9 cellular contexts compared by ENCODE assay signal in the genomic region with DNA sequence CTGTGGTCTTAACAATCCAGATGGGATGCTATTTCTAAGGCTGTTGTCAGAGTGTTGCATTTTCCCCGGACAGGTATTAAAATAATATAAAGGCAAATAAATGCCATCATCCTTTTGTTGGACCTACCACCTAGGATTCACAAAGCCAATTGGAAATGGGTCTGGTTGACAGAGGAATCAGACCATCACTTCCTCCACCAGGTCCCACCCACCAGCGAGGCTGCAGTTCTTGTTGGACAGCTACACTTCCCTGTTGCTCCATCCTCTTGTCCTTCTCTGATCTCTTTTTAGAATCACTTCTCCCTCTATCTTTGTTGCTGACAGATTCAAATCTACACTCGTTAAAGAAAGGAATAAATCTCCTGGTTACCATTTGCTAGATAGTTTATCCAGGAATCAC. TPM values are rescaled to one million over a fixed set of nuclear protein-coding genes. Genes with fewer than 3 reads are reported as not detected.
DNase-seq lines count a peak whose midpoint lies in the region; ATAC-seq and TF ChIP-seq lines count a peak whose summit lies in the region.
"Had no signal": no experiment of that assay in that cellular context is flagged by ENCODE, and none has a peak within 500 bp of the region (broad histone marks: within the 10 kb centered on the region; RNA-seq: fewer than 3 reads in every experiment).

No MANE protein-coding gene starts in this region.

- no peaks in the 10 kb centered on the region for H3K27me3 ChIP-seq in esophagus muscularis mucosa

- H3K9me3 ChIP-seq in mesodermal cell (ENCODE audit: control insufficient read depth, low read length) (no peaks in the 10 kb centered on the region), esophagus muscularis mucosa (peaks cover 0 to 3% (median 0%) of the 10 kb centered on the region in 4 donors)

- no peaks in the 10 kb centered on the region for H3K9me3 Mint-ChIP-seq in IgD-negative memory B cell
- H3K9me3 Mint-ChIP-seq in activated CD8-positive, alpha-beta T cell treated with anti-CD3 and anti-CD28 coated beads, Interleukin-2, amount 10 ng/mL, durations not matched to agents 7 days and 5 days (ENCODE audit: insufficient read depth): no peaks in the 10 kb centered on the region

- H3K4me1 Mint-ChIP-seq in IgD-negative memory B cell: peaks cover 35 to 42% (median 37%) of the 10 kb centered on the region in 3 donors
- H3K4me1 Mint-ChIP-seq in activated CD8-positive, alpha-beta T cell treated with anti-CD3 and anti-CD28 coated beads, Interleukin-2, amount 10 ng/mL, durations not matched to agents 7 days and 5 days (ENCODE audit: low read depth): peaks cover 54% of the 10 kb centered on the region

- POLR2A ChIA-PET in activated CD8-positive, alpha-beta T cell treated with anti-CD3 and anti-CD28 coated beads, Interleukin-2, amount 10 ng/mL, durations not matched to agents 7 days and 5 days (lab: Charles Lee): interaction anchor here (1.2 kb wide), 1 partner anchor 30 kb away, joined by 3 read pairs; no protein-coding TSS in a partner anchor

- no peak for ATAC-seq in activated CD8-positive, alpha-beta T cell treated with anti-CD3 and anti-CD28 coated beads, Interleukin-2, amount 10 ng/mL, durations not matched to agents 7 days and 5 days
- ATAC-seq in GM21423 (IDR thresholded peaks at IDR 0.05; ENCODE audit: unreplicated experiment) (no peak), HG02840 (IDR thresholded peaks at IDR 0.05; ENCODE audit: low FRiP score, unreplicated experiment) (no peak), GM18511 (IDR thresholded peaks at IDR 0.05; ENCODE audit: unreplicated experiment) (no peak)

- no peak for TF ChIP-seq CTCF in esophagus muscularis mucosa (IDR thresholded peaks at IDR 0.05)

- WGBS in mesodermal cell (ENCODE audit: insufficient coverage in 2 of 2), 2 experiments: 39 to 50% methylated on average over 1 to 2 of the region's 3 CpGs
- 77% methylated on average over 3 of the region's 3 CpGs for WGBS in esophagus muscularis mucosa

- no peaks in the 10 kb centered on the region for H3K27me3 Mint-ChIP-seq in IgD-negative memory B cell
- no peaks in the 10 kb centered on the region for H3K27me3 Mint-ChIP-seq in activated CD8-positive, alpha-beta T cell treated with anti-CD3 and anti-CD28 coated beads, Interleukin-2, amount 10 ng/mL, durations not matched to agents 7 days and 5 days (ENCODE audit: low read depth)

- peak; percentile 53 for DNase-seq in Caki2 (ENCODE audit: low read depth)
- DNase-seq in activated CD8-positive, alpha-beta T cell treated with anti-CD3 and anti-CD28 coated beads, Interleukin-2, amount 10 ng/mL, durations not matched to agents 7 days and 5 days: no peak
- DNase-seq in esophagus muscularis mucosa (ENCODE audit: extremely low spot score): no peak

- H3K36me3 ChIP-seq in mesodermal cell (ENCODE audit: control insufficient read depth, insufficient read depth, low read length): no peaks in the 10 kb centered on the region
- no peaks in the 10 kb centered on the region for H3K36me3 ChIP-seq in esophagus muscularis mucosa

- CTCF ChIA-PET in activated CD8-positive, alpha-beta T cell treated with anti-CD3 and anti-CD28 coated beads, Interleukin-2, amount 10 ng/mL, durations not matched to agents 7 days and 5 days (lab: Charles Lee): interaction anchor here (0.6 to 6.6 kb wide), 7 partner anchors 9 to 71 kb away, joined by 3 to 76 read pairs (median 8); partner anchors contain the start of gene XRCC5

- H3K27ac ChIP-seq in mesodermal cell (ENCODE audit: low read depth, low read length, severe bottlenecking) (peak overlapping the region; percentile 87), esophagus muscularis mucosa (replicated peaks in 1 of 4) (no peak overlapping the region)

- H3K4me1 ChIP-seq in mesodermal cell (ENCODE audit: control insufficient read depth, insufficient read depth, low read length, poor library complexity, severe bottlenecking) (peaks cover 29% of the 10 kb centered on the region), esophagus muscularis mucosa (peaks cover 11 to 23% (median 20%) of the 10 kb centered on the region in 4 donors)

- peak overlapping the region; percentile 72 for H3K4me3 ChIP-seq in mesodermal cell (ENCODE audit: extremely low read depth, insufficient read depth, low read length, poor library complexity, severe bottlenecking)
- no peak overlapping the region for H3K4me3 ChIP-seq in esophagus muscularis mucosa

- no peak overlapping the region for H3K27ac Mint-ChIP-seq in IgD-negative memory B cell
- H3K27ac Mint-ChIP-seq in activated CD8-positive, alpha-beta T cell treated with anti-CD3 and anti-CD28 coated beads, Interleukin-2, amount 10 ng/mL, durations not matched to agents 7 days and 5 days: peak overlapping the region; percentile 83

- in situ Hi-C loops in Caki2 (cut with HindIII; ENCODE audit: low pct_unique_long_range_greater_than_20kb, low sequenced_read_pairs): no loop called here

- TF ChIP-seq EP300 in esophagus muscularis mucosa (IDR thresholded peaks at IDR 0.05): no peak

- peaks cover 4% of the 10 kb centered on the region for H3K36me3 Mint-ChIP-seq in IgD-negative memory B cell
- H3K36me3 Mint-ChIP-seq in activated CD8-positive, alpha-beta T cell treated with anti-CD3 and anti-CD28 coated beads, Interleukin-2, amount 10 ng/mL, durations not matched to agents 7 days and 5 days (ENCODE audit: low read depth): peaks cover 9% of the 10 kb centered on the region

- peak overlapping the region; percentile 93 to 98 (median 96) for H3K4me3 Mint-ChIP-seq in IgD-negative memory B cell
- peak overlapping the region; percentile 92 for H3K4me3 Mint-ChIP-seq in activated CD8-positive, alpha-beta T cell treated with anti-CD3 and anti-CD28 coated beads, Interleukin-2, amount 10 ng/mL, durations not matched to agents 7 days and 5 days

- intact Hi-C loops in esophagus muscularis mucosa (cut with DNase I): no loop called here

- TF ChIP-seq POLR2A in esophagus muscularis mucosa (IDR thresholded peaks at IDR 0.05; ENCODE audit: low read depth): no peak

RNA-seq across cellular contexts. Expression of gene TMEM169, which starts 1.1 kb away (rescaled TPM):
- 5.5 and 8.3 TPM in 2 replicates for total RNA-seq in Caki2 (2014; rRNA removed; shearing (Covaris generic); ENCODE audit: low replicate concordance)
- polyA plus RNA-seq in IgD-negative memory B cell: 0.53 TPM
- 1 to 10 TPM; 1.2 to 1.4 TPM for total RNA-seq in activated CD8-positive, alpha-beta T cell treated with anti-CD3 and anti-CD28 coated beads, Interleukin-2, amount 10 ng/mL, durations not matched to agents 7 days and 5 days
- 8.5 TPM for polyA plus RNA-seq in mesodermal cell (2013, experiment 1 of 2)
- polyA plus RNA-seq in mesodermal cell (2013, experiment 2 of 2): 9.6 TPM
- under 1 TPM; under 0.01 to 0.75 (median 0.51) TPM for total RNA-seq in esophagus muscularis mucosa
- polyA plus RNA-seq: keratinocyte had no signal

RNA-seq across cellular contexts. Expression of gene PECR, which starts 1.2 kb away (rescaled TPM):
- total RNA-seq in Caki2 (2014; rRNA removed; shearing (Covaris generic); ENCODE audit: low replicate concordance): 50.7 and 52.9 TPM in 2 replicates
- polyA plus RNA-seq in IgD-negative memory B cell: 18.6 TPM
- 10 to 100 TPM; 29.0 to 30.3 TPM for total RNA-seq in activated CD8-positive, alpha-beta T cell treated with anti-CD3 and anti-CD28 coated beads, Interleukin-2, amount 10 ng/mL, durations not matched to agents 7 days and 5 days
- polyA plus RNA-seq in mesodermal cell (2013, experiment 1 of 2): 8.6 TPM
- 10.9 TPM for polyA plus RNA-seq in mesodermal cell (2013, experiment 2 of 2)
- total RNA-seq in esophagus muscularis mucosa: 10 to 100 TPM in 2 of 4 donors, 1 to 10 TPM in 2; 3.3 to 14.8 (median 10.0) TPM

RNA-seq across cellular contexts. Expression of gene XRCC5, which starts 26.3 kb away (rescaled TPM):
- total RNA-seq in Caki2 (2014; rRNA removed; shearing (Covaris generic); ENCODE audit: low replicate concordance): 219 and 224 TPM in 2 replicates
- 234 TPM for polyA plus RNA-seq in IgD-negative memory B cell
- 100 to 1,000 TPM; 362 to 394 TPM for total RNA-seq in activated CD8-positive, alpha-beta T cell treated with anti-CD3 and anti-CD28 coated beads, Interleukin-2, amount 10 ng/mL, durations not matched to agents 7 days and 5 days
- polyA plus RNA-seq in mesodermal cell (2013, experiment 1 of 2): 312 TPM
- polyA plus RNA-seq in mesodermal cell (2013, experiment 2 of 2): 324 TPM
- total RNA-seq in esophagus muscularis mucosa: 100 to 1,000 TPM; 113 to 149 (median 137) TPM
